Comparison of ENCODE assay signal across 1 cellular context in genomic region chr9:82922686-82923085, GRCh38.
TF ChIP-seq lines count a peak whose summit lies in the region.

No MANE protein-coding gene starts in this region.

TF ChIP-seq in GM23338, 12 proteins besides CTCF, POLR2A, EP300 and RAD21 (continued from another document):
- TF ChIP-seq ZNF462 (CRISPR knock-in tag; IDR thresholded peaks at IDR 0.05), result no peak
